ENCODE assay signal across 8 cellular contexts in genomic region chr9:112012026-112012902, GRCh38.
DNase-seq lines count a peak whose midpoint lies in the region; ATAC-seq and TF ChIP-seq lines count a peak whose summit lies in the region.

No MANE protein-coding gene starts in this region.

- no peaks in the 10 kb centered on the region for H3K27me3 ChIP-seq in BJ (ENCODE audit: control insufficient read depth, insufficient read depth, low read length)
- no peaks in the 10 kb centered on the region for H3K27me3 ChIP-seq in Panc1 (ENCODE audit: control insufficient read depth, insufficient read depth, low read length)

- POLR2A ChIA-PET in BJ (lab: Charles Lee), result interaction anchor here (0.8 kb wide), 1 partner anchor 86 kb away, joined by 3 read pairs; no protein-coding TSS in a partner anchor
- POLR2A ChIA-PET in Panc1 (lab: Charles Lee), result no interaction called here

- H3K27ac ChIP-seq in Panc1 (ENCODE audit: low read length), result peak overlapping the region; percentile 99

- H3K9me3 ChIP-seq in Panc1 (ENCODE audit: control insufficient read depth, insufficient read depth, low read depth, low read length), result no peaks in the 10 kb centered on the region; the same call in 1 of the 2 replicates

- no peaks in the 10 kb centered on the region for H3K36me3 ChIP-seq in BJ (ENCODE audit: control insufficient read depth, insufficient read depth, low read length)
- no peaks in the 10 kb centered on the region for H3K36me3 ChIP-seq in Panc1 (ENCODE audit: control insufficient read depth, insufficient read depth, low read length)

- in situ Hi-C loops in Panc1 (cut with HindIII; ENCODE audit: low pct_unique_long_range_greater_than_20kb, low sequenced_read_pairs), result no loop called here

- intact Hi-C loops in Panc1 (cut with micrococcal nuclease; ENCODE audit: unreplicated experiment), result no loop called here

- TF ChIP-seq CTCF in BJ (IDR thresholded peaks at IDR 0.05; ENCODE audit: insufficient read depth, low read depth, low read length) (no peak), Panc1 (IDR thresholded peaks at IDR 0.05) (no peak)

- BruUV-seq in Panc1 (replicated peaks; lab: Mats Ljungman, UMichigan), result no TSS peak

- H3K4me3 ChIP-seq in BJ (ENCODE audit: low read depth, low read length), result no peak overlapping the region
- H3K4me3 ChIP-seq in Panc1 (ENCODE audit: low read depth in 2 of 2, low read length in 2 of 2), result peak overlapping the region in 1 of 2 experiments; percentile 14; a peak in 1 of 4 replicates

- H3K4me1 ChIP-seq in Panc1 (ENCODE audit: control insufficient read depth, insufficient read depth, low read length), result peaks cover 26% of the 10 kb centered on the region

- peak; percentile 69 for DNase-seq in BJ (ENCODE audit: low read depth)
- peak; percentile 91 for DNase-seq in Panc1 (ENCODE audit: low read depth, low spot score)
- peak; percentile 56 to 91 for DNase-seq in dermis microvascular lymphatic vessel endothelial cell (ENCODE audit: low read depth in 2 of 2)
- DNase-seq in mucosa of gallbladder (ENCODE audit: low spot score), result peak; percentile 79
- no peak for DNase-seq in DMS114 treated with DMSO at 0.1 percent for 48 hours (lab: John Stamatoyannopoulos, UW; ENCODE audit: unreplicated experiment)
- no peak for DNase-seq in iPS-NIHi7 (ENCODE audit: extremely low spot score)

- ATAC-seq in GM18870 (IDR thresholded peaks at IDR 0.05; ENCODE audit: unreplicated experiment) (peak; percentile 72), HG03066 (IDR thresholded peaks at IDR 0.05; ENCODE audit: low read depth, unreplicated experiment) (peak; percentile 76), Panc1 (peak; percentile 98)

- CTCF ChIA-PET in BJ (lab: Yijun Ruan, JAX), result interaction anchor here (0.6 to 1.4 kb wide), 8 partner anchors 10 to 114 kb away, joined by 3 to 7 read pairs (median 3); no protein-coding TSS in a partner anchor
- CTCF ChIA-PET in Panc1 (lab: Charles Lee), result interaction anchor here (0.7 kb wide), 1 partner anchor 23 kb away, joined by 5 read pairs; no protein-coding TSS in a partner anchor

Comparison
In these comparisons a context has a peak if more than half of its experiments do, and no peak if none do; other contexts are left out.
1. DNase-seq: peak in BJ (single experiment), Panc1 (single experiment), dermis microvascular lymphatic vessel endothelial cell (2 of 2) and mucosa of gallbladder (single experiment); none in DMS114 treated with DMSO at 0.1 percent for 48 hours (single experiment) and iPS-NIHi7 (single experiment).
2. Peak in every context shown above with its lines, with median percentiles within 50 percentile points of each other: ATAC-seq.